ENCODE assay signal across 9 cellular contexts in the genomic region with DNA sequence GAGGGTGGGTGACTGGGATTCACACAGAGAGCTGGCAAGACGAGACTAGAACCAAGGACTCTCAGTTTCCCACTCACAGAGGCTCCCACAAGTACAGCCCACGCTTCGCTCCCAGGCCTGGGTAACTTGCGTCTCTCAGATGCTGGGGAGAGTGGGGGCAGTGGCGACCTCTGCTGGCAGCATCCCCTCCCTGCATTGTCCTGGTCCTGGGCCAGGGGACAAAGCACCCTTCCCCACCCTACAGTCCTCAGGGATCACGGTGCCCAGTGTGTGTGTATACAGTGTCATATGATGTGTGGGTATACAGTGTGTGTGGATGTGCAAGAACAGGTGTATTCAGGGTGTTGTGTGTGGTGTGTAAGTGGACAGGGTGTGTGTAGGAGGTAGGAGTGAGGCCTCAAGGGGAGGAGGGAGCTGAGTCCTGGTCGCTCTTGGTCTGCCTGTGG. TPM values are rescaled to one million over a fixed set of nuclear protein-coding genes. Genes with fewer than 3 reads are reported as not detected.
DNase-seq lines count a peak whose midpoint lies in the region; ATAC-seq and TF ChIP-seq lines count a peak whose summit lies in the region.
"Had no signal": no experiment of that assay in that cellular context is flagged by ENCODE, and none has a peak within 500 bp of the region (broad histone marks: within the 10 kb centered on the region; RNA-seq: fewer than 3 reads in every experiment).

No MANE protein-coding gene starts in this region.

- H3K4me1 Mint-ChIP-seq in activated CD8-positive, alpha-beta T cell treated with anti-CD3 and anti-CD28 coated beads, Interleukin-2, amount 10 ng/mL, durations not matched to agents 7 days and 5 days (ENCODE audit: low read depth): peaks cover 19% of the 10 kb centered on the region
- H3K4me1 Mint-ChIP-seq in mesothelial cell of epicardium: peaks cover 12% of the 10 kb centered on the region

- intact Hi-C loops in stomach (cut with DNase I; ENCODE audit: low total_unique reads): no loop called here

- DNase-seq in ELR (ENCODE audit: low read depth) (peak; percentile 37), Kasumi-1 (lab: John Stamatoyannopoulos, UW) (peak; percentile 49 to 60), mesothelial cell of epicardium (ENCODE audit: low spot score in 2 of 2, unreplicated experiment in 2 of 2) (peak in 1 of 2 experiments; percentile 73), stomach (peak; percentile 79), cerebellum (ENCODE audit: low spot score) (no peak)
- peak; percentile 70 for DNase-seq in activated CD8-positive, alpha-beta T cell treated with anti-CD3 and anti-CD28 coated beads, Interleukin-2, amount 10 ng/mL, durations not matched to agents 7 days and 5 days

- H3K27me3 ChIP-seq in endocrine pancreas (ENCODE audit: control insufficient read depth, insufficient read depth, low read length) (no peaks in the 10 kb centered on the region), stomach (no peaks in the 10 kb centered on the region)

- H3K4me1 ChIP-seq in endocrine pancreas (ENCODE audit: control insufficient read depth, insufficient read depth, low read length) (no peaks in the 10 kb centered on the region), stomach (peaks cover 38 to 72% (median 63%) of the 10 kb centered on the region in 4 donors)

- peak; percentile 27 for ATAC-seq in activated CD8-positive, alpha-beta T cell treated with anti-CD3 and anti-CD28 coated beads, Interleukin-2, amount 10 ng/mL, durations not matched to agents 7 days and 5 days
- ATAC-seq in GM18511 (IDR thresholded peaks at IDR 0.05; ENCODE audit: unreplicated experiment): no peak

- no peak overlapping the region for H3K27ac Mint-ChIP-seq in activated CD8-positive, alpha-beta T cell treated with anti-CD3 and anti-CD28 coated beads, Interleukin-2, amount 10 ng/mL, durations not matched to agents 7 days and 5 days
- no peak overlapping the region for H3K27ac Mint-ChIP-seq in mesothelial cell of epicardium
- H3K27ac Mint-ChIP-seq: stimulated activated naive CD8-positive, alpha-beta T cell treated with anti-CD3 and anti-CD28 coated beads, Interleukin-15, Interleukin-2, amounts not matched to agents 100 ng/mL and 50 ng/mL, for 24 hours had no signal

- no peak overlapping the region for H3K4me3 Mint-ChIP-seq in activated CD8-positive, alpha-beta T cell treated with anti-CD3 and anti-CD28 coated beads, Interleukin-2, amount 10 ng/mL, durations not matched to agents 7 days and 5 days
- no peak overlapping the region for H3K4me3 Mint-ChIP-seq in mesothelial cell of epicardium
- H3K4me3 Mint-ChIP-seq: stimulated activated naive CD8-positive, alpha-beta T cell treated with anti-CD3 and anti-CD28 coated beads, Interleukin-15, Interleukin-2, amounts not matched to agents 100 ng/mL and 50 ng/mL, for 24 hours had no signal

- peak overlapping the region; percentile 30 for H3K9ac ChIP-seq in endocrine pancreas (ENCODE audit: control insufficient read depth, insufficient read depth, low read length)

- TF ChIP-seq POLR2A in stomach (IDR thresholded peaks at IDR 0.05): no peak

- peaks cover 27% of the 10 kb centered on the region for H3K36me3 Mint-ChIP-seq in activated CD8-positive, alpha-beta T cell treated with anti-CD3 and anti-CD28 coated beads, Interleukin-2, amount 10 ng/mL, durations not matched to agents 7 days and 5 days (ENCODE audit: low read depth)
- peaks cover 8% of the 10 kb centered on the region for H3K36me3 Mint-ChIP-seq in mesothelial cell of epicardium

- H3K27me3 Mint-ChIP-seq in activated CD8-positive, alpha-beta T cell treated with anti-CD3 and anti-CD28 coated beads, Interleukin-2, amount 10 ng/mL, durations not matched to agents 7 days and 5 days (ENCODE audit: low read depth): no peaks in the 10 kb centered on the region
- no peaks in the 10 kb centered on the region for H3K27me3 Mint-ChIP-seq in mesothelial cell of epicardium (ENCODE audit: low read depth)
- H3K27me3 Mint-ChIP-seq: stimulated activated naive CD8-positive, alpha-beta T cell treated with anti-CD3 and anti-CD28 coated beads, Interleukin-15, Interleukin-2, amounts not matched to agents 100 ng/mL and 50 ng/mL, for 24 hours had no signal

- H3K9me3 Mint-ChIP-seq in activated CD8-positive, alpha-beta T cell treated with anti-CD3 and anti-CD28 coated beads, Interleukin-2, amount 10 ng/mL, durations not matched to agents 7 days and 5 days (ENCODE audit: insufficient read depth): no peaks in the 10 kb centered on the region
- no peaks in the 10 kb centered on the region for H3K9me3 Mint-ChIP-seq in mesothelial cell of epicardium
- H3K9me3 Mint-ChIP-seq: stimulated activated naive CD8-positive, alpha-beta T cell treated with anti-CD3 and anti-CD28 coated beads, Interleukin-15, Interleukin-2, amounts not matched to agents 100 ng/mL and 50 ng/mL, for 24 hours had no signal

- POLR2A ChIA-PET in activated CD8-positive, alpha-beta T cell treated with anti-CD3 and anti-CD28 coated beads, Interleukin-2, amount 10 ng/mL, durations not matched to agents 7 days and 5 days (lab: Charles Lee): no interaction called here

- CTCF ChIA-PET in activated CD8-positive, alpha-beta T cell treated with anti-CD3 and anti-CD28 coated beads, Interleukin-2, amount 10 ng/mL, durations not matched to agents 7 days and 5 days (lab: Charles Lee): interaction anchor here (0.6 to 3.1 kb wide), 14 partner anchors 10 to 342 kb away, joined by 3 to 36 read pairs (median 4); partner anchors contain the start of gene DLEC1

- TF ChIP-seq CTCF in mesothelial cell of epicardium (IDR thresholded peaks at IDR 0.05; ENCODE audit: unreplicated experiment): peak; percentile 47
- TF ChIP-seq CTCF in stomach (IDR thresholded peaks at IDR 0.05): peak in 5 of 7 experiments; percentile 79 to 93 (median 86)

- H3K27ac ChIP-seq in stomach: peak overlapping the region; percentile 70 to 79 (median 78)

- whole genome bisulfite sequencing in stomach, 5 donors: 23 to 58% (median 35%) methylated on average over 7 of the region's 7 CpGs

- no peaks in the 10 kb centered on the region for H3K36me3 ChIP-seq in endocrine pancreas (ENCODE audit: control insufficient read depth, insufficient read depth, low read length)
- H3K36me3 ChIP-seq in stomach: peaks cover 28 to 70% (median 61%) of the 10 kb centered on the region in 4 donors

- no peaks in the 10 kb centered on the region for H3K9me3 ChIP-seq in endocrine pancreas (ENCODE audit: control insufficient read depth, low read length)
- H3K9me3 ChIP-seq in stomach: no peaks in the 10 kb centered on the region

- TF ChIP-seq EP300 in stomach (IDR thresholded peaks at IDR 0.05): no peak

- H3K4me3 ChIP-seq in endocrine pancreas (ENCODE audit: control insufficient read depth, insufficient read depth, low read length) (no peak overlapping the region), stomach (no peak overlapping the region)

RNA-seq across cellular contexts. Expression of gene VILL, which starts 12.8 kb away (rescaled TPM):
- total RNA-seq in activated CD8-positive, alpha-beta T cell treated with anti-CD3 and anti-CD28 coated beads, Interleukin-2, amount 10 ng/mL, durations not matched to agents 7 days and 5 days: 10 to 100 TPM; 14.6 to 15.1 TPM
- 15.3 to 16.7 TPM (median 16.4 TPM) in 3 replicates for total RNA-seq in mesothelial cell of epicardium
- 100 to 1,000 TPM in 2 of 5 donors, 10 to 100 TPM in 3; 59.8 to 191 (median 86.8) TPM for total RNA-seq in stomach
- 100 to 1,000 TPM in 1 of 3 donors, 10 to 100 TPM in 2; 24.1 to 202 (median 43.7) TPM for polyA plus RNA-seq in stomach
- 8.6 TPM for total RNA-seq in cerebellum

RNA-seq across cellular contexts. Expression of gene PLCD1, which starts 26.0 kb away (rescaled TPM):
- total RNA-seq in activated CD8-positive, alpha-beta T cell treated with anti-CD3 and anti-CD28 coated beads, Interleukin-2, amount 10 ng/mL, durations not matched to agents 7 days and 5 days: 10 to 100 TPM in 1 of 2 experiments, 1 to 10 TPM in 1; 9.7 to 10.1 TPM
- total RNA-seq in mesothelial cell of epicardium (19.0 to 20.8 TPM (median 20.7 TPM) in 3 replicates), stomach (10 to 100 TPM in 4 of 5 donors, 1 to 10 TPM in 1; 8.2 to 73.9 (median 15.6) TPM), cerebellum (8.4 TPM)
- 10 to 100 TPM in 2 of 3 donors, 1 to 10 TPM in 1; 9.8 to 27.1 (median 11.3) TPM for polyA plus RNA-seq in stomach

RNA-seq across cellular contexts. Expression of gene DLEC1, which starts 35.6 kb away (rescaled TPM):
- total RNA-seq in activated CD8-positive, alpha-beta T cell treated with anti-CD3 and anti-CD28 coated beads, Interleukin-2, amount 10 ng/mL, durations not matched to agents 7 days and 5 days: under 1 TPM; 0.26 to 0.60 TPM
- total RNA-seq in mesothelial cell of epicardium (1.3 to 1.8 TPM (median 1.4 TPM) in 3 replicates), stomach (1 to 10 TPM in 2 of 5 donors, not detected in 3; 1.3 to 1.5 TPM), cerebellum (1.8 TPM)
- under 1 TPM; 0.12 to 0.31 (median 0.20) TPM for polyA plus RNA-seq in stomach
